ENCODE assay signal across 8 cellular contexts in the genomic region with DNA sequence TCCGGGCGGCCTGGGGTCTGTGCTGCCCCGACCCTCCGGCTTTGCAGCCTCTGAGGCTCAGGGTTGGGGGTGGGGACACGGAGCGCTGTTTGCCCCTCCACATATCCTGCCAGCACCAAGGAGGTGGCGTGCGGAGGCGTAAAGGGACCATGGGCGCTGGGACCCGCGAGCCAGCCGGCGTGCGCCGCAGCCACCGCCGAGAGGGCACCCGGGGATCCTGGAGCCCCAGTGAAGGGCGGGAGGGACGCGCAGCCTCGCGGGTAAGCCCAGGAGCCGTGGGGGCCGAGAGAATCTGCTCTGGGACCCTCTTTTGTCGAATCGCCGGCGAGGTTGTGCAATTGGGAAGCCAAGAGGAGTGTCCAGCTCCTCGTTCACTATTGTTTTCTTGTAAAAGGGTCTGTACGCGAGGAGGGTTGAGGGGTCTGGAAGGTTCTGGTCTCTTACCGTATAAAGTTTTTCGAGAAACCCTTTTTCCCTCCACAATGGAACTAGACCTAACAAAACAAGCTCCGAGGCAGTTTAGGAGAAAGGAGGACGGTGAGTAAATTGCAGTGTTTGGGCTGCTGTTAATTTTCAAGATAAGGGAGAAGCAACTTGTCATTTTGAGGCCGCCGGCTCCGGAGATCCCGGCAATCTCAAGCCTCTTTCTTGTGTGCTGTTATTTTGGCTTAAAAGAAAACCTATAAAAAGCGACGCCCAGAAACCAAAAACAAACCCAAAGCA. TPM values are rescaled to one million over a fixed set of nuclear protein-coding genes. Genes with fewer than 3 reads are reported as not detected.
DNase-seq lines count a peak whose midpoint lies in the region; ATAC-seq and TF ChIP-seq lines count a peak whose summit lies in the region.

No MANE protein-coding gene starts in this region.

- peaks cover 14% of the 10 kb centered on the region for H3K4me1 Mint-ChIP-seq in activated CD4-positive, alpha-beta memory T cell treated with anti-CD3 and anti-CD28 coated beads, Interleukin-2, amount 10 ng/mL, durations not matched to agents 7 days and 5 days
- H3K4me1 Mint-ChIP-seq in natural killer cell, result no peaks in the 10 kb centered on the region

- POLR2A ChIA-PET in activated CD4-positive, alpha-beta memory T cell treated with anti-CD3 and anti-CD28 coated beads, Interleukin-2, amount 10 ng/mL, durations not matched to agents 7 days and 5 days (lab: Charles Lee), result no interaction called here

- peaks cover 68% of the 10 kb centered on the region for H3K27me3 Mint-ChIP-seq in activated CD4-positive, alpha-beta memory T cell treated with anti-CD3 and anti-CD28 coated beads, Interleukin-2, amount 10 ng/mL, durations not matched to agents 7 days and 5 days
- H3K27me3 Mint-ChIP-seq in natural killer cell (ENCODE audit: low read depth in 2 of 2), result peaks cover 32 to 42% of the 10 kb centered on the region in 2 donors

- H3K4me3 ChIP-seq in foreskin fibroblast (ENCODE audit: low read depth in 1 of 2, low read length in 2 of 2), result peak overlapping the region; percentile 53 to 56

- DNase-seq in Ammon's horn (ENCODE audit: low spot score), result peak; percentile 30
- DNase-seq in activated CD4-positive, alpha-beta memory T cell treated with anti-CD3 and anti-CD28 coated beads, Interleukin-2, amount 10 ng/mL, durations not matched to agents 7 days and 5 days, result no peak
- DNase-seq in foreskin fibroblast, result peak; percentile 10 to 51
- DNase-seq in natural killer cell, result no peak
- no peak for DNase-seq in NAMALWA (ENCODE audit: low spot score)
- DNase-seq in HPDE6-E6E7 (ENCODE audit: extremely low spot score), result no peak

- H3K27ac Mint-ChIP-seq in activated CD4-positive, alpha-beta memory T cell treated with anti-CD3 and anti-CD28 coated beads, Interleukin-2, amount 10 ng/mL, durations not matched to agents 7 days and 5 days, result no peak overlapping the region
- H3K27ac Mint-ChIP-seq in natural killer cell, result no peak overlapping the region

- intact Hi-C loops in natural killer cell (cut with micrococcal nuclease), result no loop called here

- no peaks in the 10 kb centered on the region for H3K9me3 Mint-ChIP-seq in activated CD4-positive, alpha-beta memory T cell treated with anti-CD3 and anti-CD28 coated beads, Interleukin-2, amount 10 ng/mL, durations not matched to agents 7 days and 5 days
- peaks cover 0 to 2% of the 10 kb centered on the region in 2 donors for H3K9me3 Mint-ChIP-seq in natural killer cell

- no peaks in the 10 kb centered on the region for H3K36me3 Mint-ChIP-seq in activated CD4-positive, alpha-beta memory T cell treated with anti-CD3 and anti-CD28 coated beads, Interleukin-2, amount 10 ng/mL, durations not matched to agents 7 days and 5 days (ENCODE audit: low read depth)
- H3K36me3 Mint-ChIP-seq in natural killer cell, result no peaks in the 10 kb centered on the region

- ATAC-seq in GM18868 (IDR thresholded peaks at IDR 0.05; ENCODE audit: unreplicated experiment) (peak; percentile 17), HG03280 (IDR thresholded peaks at IDR 0.05; ENCODE audit: unreplicated experiment) (peak; percentile 17), natural killer cell (peak in 1 of 3 donors; percentile 18)

- CTCF ChIA-PET in activated CD4-positive, alpha-beta memory T cell treated with anti-CD3 and anti-CD28 coated beads, Interleukin-2, amount 10 ng/mL, durations not matched to agents 7 days and 5 days (lab: Charles Lee), result no interaction called here

- peak overlapping the region; percentile 68 for H3K4me3 Mint-ChIP-seq in activated CD4-positive, alpha-beta memory T cell treated with anti-CD3 and anti-CD28 coated beads, Interleukin-2, amount 10 ng/mL, durations not matched to agents 7 days and 5 days
- H3K4me3 Mint-ChIP-seq in natural killer cell, result peak overlapping the region; percentile 68

- no peak for TF ChIP-seq CTCF in foreskin fibroblast (IDR thresholded peaks at IDR 0.05; ENCODE audit: low read depth, low read length)
- no peak for TF ChIP-seq CTCF in natural killer cell (IDR thresholded peaks at IDR 0.05)

RNA-seq across cellular contexts. Expression of a gene that starts 29.9 kb away (rescaled TPM):
- not detected for total RNA-seq in activated CD4-positive, alpha-beta memory T cell treated with anti-CD3 and anti-CD28 coated beads, Interleukin-2, amount 10 ng/mL, durations not matched to agents 7 days and 5 days
- total RNA-seq in natural killer cell, result 1 to 10 TPM in 2 of 3 donors, under 1 TPM in 1; 0.38 to 3.7 (median 1.4) TPM

Comparison
In these comparisons a context has a peak if more than half of its experiments do, and no peak if none do; other contexts are left out.
1. DNase-seq: peak in Ammon's horn (single experiment) and foreskin fibroblast (2 of 2); none in activated CD4-positive, alpha-beta memory T cell treated with anti-CD3 and anti-CD28 coated beads, Interleukin-2, amount 10 ng/mL, durations not matched to agents 7 days and 5 days (single experiment), natural killer cell (single experiment), NAMALWA (single experiment) and HPDE6-E6E7 (single experiment).